Comparison of ENCODE assay signal across 8 cellular contexts in genomic region chr2:43519711-43520221, GRCh38.
DNase-seq lines count a peak whose midpoint lies in the region; ATAC-seq and TF ChIP-seq lines count a peak whose summit lies in the region.

No MANE protein-coding gene starts in this region.

- H3K27ac Mint-ChIP-seq in CD4-positive, CD25-positive, alpha-beta regulatory T cell, result peak overlapping the region; percentile 7 to 84 (median 63)
- H3K27ac Mint-ChIP-seq in activated CD8-positive, alpha-beta memory T cell treated with anti-CD3 and anti-CD28 coated beads, Interleukin-2, amount 10 ng/mL, durations not matched to agents 7 days and 5 days, result no peak overlapping the region

- CTCF ChIA-PET in activated CD8-positive, alpha-beta memory T cell treated with anti-CD3 and anti-CD28 coated beads, Interleukin-2, amount 10 ng/mL, durations not matched to agents 7 days and 5 days (lab: Charles Lee), result interaction anchor here (1.9 kb wide), 1 partner anchor 9 kb away, joined by 6 read pairs; no protein-coding TSS in a partner anchor

- no peak for TF ChIP-seq CTCF in neutrophil (IDR thresholded peaks at IDR 0.05)

- no peak overlapping the region for H3K27ac ChIP-seq in CD4-positive, CD25-positive, alpha-beta regulatory T cell (ENCODE audit: insufficient read depth, low read length, poor library complexity, severe bottlenecking)
- peak overlapping the region; percentile 13 for H3K27ac ChIP-seq in duodenal mucosa (ENCODE audit: low read depth, low read length)
- peak overlapping the region; percentile 74 for H3K27ac ChIP-seq in neutrophil

- H3K4me1 Mint-ChIP-seq in CD4-positive, CD25-positive, alpha-beta regulatory T cell, result peaks cover 27 to 53% (median 48%) of the 10 kb centered on the region in 4 donors
- H3K4me1 Mint-ChIP-seq in activated CD8-positive, alpha-beta memory T cell treated with anti-CD3 and anti-CD28 coated beads, Interleukin-2, amount 10 ng/mL, durations not matched to agents 7 days and 5 days, result peaks cover 15% of the 10 kb centered on the region

- no peaks in the 10 kb centered on the region for H3K27me3 ChIP-seq in CD4-positive, CD25-positive, alpha-beta regulatory T cell (ENCODE audit: control insufficient read depth, insufficient read depth, low read length)
- H3K27me3 ChIP-seq in duodenal mucosa (ENCODE audit: control insufficient read depth in 1 of 2, insufficient read depth in 2 of 2, low read length in 2 of 2), result no peaks in the 10 kb centered on the region
- H3K27me3 ChIP-seq in neutrophil, result no peaks in the 10 kb centered on the region

- H3K9me3 Mint-ChIP-seq in CD4-positive, CD25-positive, alpha-beta regulatory T cell, result no peaks in the 10 kb centered on the region
- no peaks in the 10 kb centered on the region for H3K9me3 Mint-ChIP-seq in activated CD8-positive, alpha-beta memory T cell treated with anti-CD3 and anti-CD28 coated beads, Interleukin-2, amount 10 ng/mL, durations not matched to agents 7 days and 5 days (ENCODE audit: low read depth)

- H3K4me3 Mint-ChIP-seq in CD4-positive, CD25-positive, alpha-beta regulatory T cell, result peak overlapping the region in 1 of 4 donors; percentile 7
- H3K4me3 Mint-ChIP-seq in activated CD8-positive, alpha-beta memory T cell treated with anti-CD3 and anti-CD28 coated beads, Interleukin-2, amount 10 ng/mL, durations not matched to agents 7 days and 5 days, result no peak overlapping the region

- no peaks in the 10 kb centered on the region for H3K9me3 ChIP-seq in CD4-positive, CD25-positive, alpha-beta regulatory T cell (ENCODE audit: control insufficient read depth in 2 of 2, low read length in 2 of 2)
- H3K9me3 ChIP-seq in duodenal mucosa (ENCODE audit: control insufficient read depth in 1 of 2, low read length in 2 of 2), result no peaks in the 10 kb centered on the region
- H3K9me3 ChIP-seq in neutrophil, result no peaks in the 10 kb centered on the region

- no peak overlapping the region for H3K9ac ChIP-seq in duodenal mucosa (ENCODE audit: low read depth in 1 of 2, low read length in 2 of 2)

- no peak for DNase-seq in CD4-positive, CD25-positive, alpha-beta regulatory T cell
- DNase-seq in MV-4-11 (lab: John Stamatoyannopoulos, UW), result peak; percentile 27
- no peak for DNase-seq in G401 (ENCODE audit: low spot score)
- DNase-seq in activated CD8-positive, alpha-beta memory T cell treated with anti-CD3 and anti-CD28 coated beads, Interleukin-2, amount 10 ng/mL, durations not matched to agents 7 days and 5 days, result no peak

- in situ Hi-C loops in G401 (cut with HindIII; ENCODE audit: low sequenced_read_pairs), result no loop called here

- H3K36me3 ChIP-seq in CD4-positive, CD25-positive, alpha-beta regulatory T cell (ENCODE audit: control insufficient read depth, insufficient read depth, low read length), result no peaks in the 10 kb centered on the region
- H3K36me3 ChIP-seq in duodenal mucosa (ENCODE audit: control insufficient read depth in 1 of 2, insufficient read depth in 2 of 2, low read length in 2 of 2) (no peaks in the 10 kb centered on the region), neutrophil (no peaks in the 10 kb centered on the region)

- ATAC-seq in CD4-positive, CD25-positive, alpha-beta regulatory T cell (ENCODE audit: low read depth in 2 of 2), result no peak
- no peak for ATAC-seq in HG02885 (IDR thresholded peaks at IDR 0.05; ENCODE audit: poor library complexity, unreplicated experiment)
- ATAC-seq in activated CD8-positive, alpha-beta memory T cell treated with anti-CD3 and anti-CD28 coated beads, Interleukin-2, amount 10 ng/mL, durations not matched to agents 7 days and 5 days, result no peak
- no peak for ATAC-seq in GM21737 (IDR thresholded peaks at IDR 0.05; ENCODE audit: unreplicated experiment)

- peaks cover 10% of the 10 kb centered on the region for H3K36me3 Mint-ChIP-seq in CD4-positive, CD25-positive, alpha-beta regulatory T cell
- peaks cover 12% of the 10 kb centered on the region for H3K36me3 Mint-ChIP-seq in activated CD8-positive, alpha-beta memory T cell treated with anti-CD3 and anti-CD28 coated beads, Interleukin-2, amount 10 ng/mL, durations not matched to agents 7 days and 5 days

- no peak overlapping the region for H3K4me3 ChIP-seq in CD4-positive, CD25-positive, alpha-beta regulatory T cell (ENCODE audit: low read depth, low read length)
- peak overlapping the region in 1 of 2 donors; percentile 22 for H3K4me3 ChIP-seq in duodenal mucosa (ENCODE audit: low read depth in 1 of 2, low read length in 2 of 2)
- no peak overlapping the region for H3K4me3 ChIP-seq in neutrophil (ENCODE audit: low read depth in 1 of 2, low read length in 1 of 2)

- no peaks in the 10 kb centered on the region for H3K4me1 ChIP-seq in CD4-positive, CD25-positive, alpha-beta regulatory T cell (ENCODE audit: control insufficient read depth, insufficient read depth, low read length, poor library complexity, severe bottlenecking)
- H3K4me1 ChIP-seq in duodenal mucosa (ENCODE audit: control insufficient read depth in 1 of 2, insufficient read depth in 2 of 2, low read length in 2 of 2) (peaks cover 11 to 20% of the 10 kb centered on the region in 2 donors), neutrophil (ENCODE audit: control insufficient read depth in 1 of 2, insufficient read depth in 1 of 2, low read depth in 1 of 2, low read length in 1 of 2) (peaks cover 13 to 24% of the 10 kb centered on the region in 2 experiments)

- no peaks in the 10 kb centered on the region for H3K27me3 Mint-ChIP-seq in CD4-positive, CD25-positive, alpha-beta regulatory T cell
- no peaks in the 10 kb centered on the region for H3K27me3 Mint-ChIP-seq in activated CD8-positive, alpha-beta memory T cell treated with anti-CD3 and anti-CD28 coated beads, Interleukin-2, amount 10 ng/mL, durations not matched to agents 7 days and 5 days
